In the genomic region with DNA sequence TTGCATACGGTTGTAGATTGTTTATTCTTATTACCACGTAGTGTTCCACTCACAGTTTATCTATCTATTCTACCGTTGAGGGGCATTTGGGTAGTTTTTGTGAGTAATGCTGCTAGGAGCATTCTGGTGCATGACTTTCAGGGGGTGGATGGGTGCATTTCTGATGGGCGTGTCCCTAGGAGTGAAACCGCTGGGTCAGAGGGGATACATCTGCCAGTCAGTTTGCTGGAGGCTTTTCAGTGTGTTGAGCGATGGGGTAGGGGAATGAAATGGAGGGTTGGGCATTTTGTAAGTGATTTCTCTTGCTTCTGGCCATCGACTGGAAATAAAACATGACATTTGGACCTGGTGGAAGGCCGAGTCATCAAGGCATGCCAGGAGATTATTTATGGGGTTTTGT, we compare ENCODE assay signal across 35 cellular contexts.
"Had no signal": no experiment of that assay in that cellular context is flagged by ENCODE, and none has a peak within 500 bp of the region (broad histone marks: within the 10 kb centered on the region; RNA-seq: fewer than 3 reads in every experiment).

No MANE protein-coding gene starts in this region.

- DNase-seq: Karpas-422, Kasumi-1, KG1, MG63, MM.1S, MV-4-11, NCI-H1048, NCI-H1092, NCI-H1092 treated with DMSO at 0.1 percent for 48 hours, NCI-H1105, NCI-H1105 treated with DMSO at 0.1 percent for 48 hours, NCI-H1417, NCI-H1417 treated with DMSO at 0.1 percent for 48 hours, NCI-H1436, NCI-H1436 treated with DMSO at 0.1 percent for 48 hours, NCI-H146, NCI-H1694, NCI-H1694 treated with DMSO at 0.1 percent for 48 hours, NCI-H187, NCI-H187 treated with DMSO at 0.1 percent for 48 hours, NCI-H1930, NCI-H2029, NCI-H2029 treated with DMSO at 0.1 percent for 48 hours, NCI-H2081, NCI-H2081 treated with DMSO at 0.1 percent for 48 hours, NCI-H2107, NCI-H2171, NCI-H2171 treated with DMSO at 0.1 percent for 48 hours, NCI-H2227 treated with DMSO at 0.1 percent for 48 hours, NCI-H226, NCI-H345, NCI-H446, NCI-H446 treated with DMSO at 0.1 percent for 48 hours, NCI-H510A had no signal

- H3K4me2 ChIP-seq: KMS-11 had no signal

- H3K36me3 ChIP-seq: MG63 had no signal

- H3K27me3 ChIP-seq: MG63 had no signal

- H3K27ac ChIP-seq: KMS-11 had no signal

- H3K9ac ChIP-seq: KMS-11 had no signal

- H3K9me3 ChIP-seq: MG63 had no signal

- H3K4me3 ChIP-seq: MG63 had no signal
